17 cellular contexts compared by ENCODE assay signal in genomic region chrX:35015627-35016026, GRCh38.
DNase-seq lines count a peak whose midpoint lies in the region; ATAC-seq, FAIRE-seq and TF ChIP-seq lines count a peak whose summit lies in the region.
"Had no signal": no experiment of that assay in that cellular context is flagged by ENCODE, and none has a peak within 500 bp of the region (broad histone marks: within the 10 kb centered on the region; RNA-seq: fewer than 3 reads in every experiment).

No MANE protein-coding gene starts in this region.

- H2AFZ ChIP-seq in HepG2 (ENCODE audit: low read length) = no peak overlapping the region
- H2AFZ ChIP-seq in astrocyte (ENCODE audit: low read depth, low read length) = no peak overlapping the region
- H2AFZ ChIP-seq in mesenchymal stem cell (ENCODE audit: low read depth, low read length) = no peak overlapping the region
- H2AFZ ChIP-seq: GM23338 had no signal

- H4K91ac ChIP-seq in mesenchymal stem cell (ENCODE audit: low read length) = no peak overlapping the region

- H3K36me3 ChIP-seq in HepG2 (replicated peaks in 1 of 2; ENCODE audit: control insufficient read depth in 1 of 2, insufficient read depth in 2 of 2, low read length in 2 of 2) (no peaks in the 10 kb centered on the region), right lobe of liver (no peaks in the 10 kb centered on the region), astrocyte (ENCODE audit: insufficient read depth, low read length) (no peaks in the 10 kb centered on the region), mesenchymal stem cell (ENCODE audit: control insufficient read depth in 1 of 2, insufficient read depth in 2 of 2, low read depth in 1 of 2, low read length in 2 of 2) (no peaks in the 10 kb centered on the region)
- H3K36me3 ChIP-seq: BLaER1 treated with 17β-estradiol and CSF1 and Interleukin-3, amounts not matched to agents 10 nM and 100 nM had no signal

- no peak overlapping the region for H3K4me2 ChIP-seq in HepG2 (ENCODE audit: low read depth, low read length)
- no peak overlapping the region for H3K4me2 ChIP-seq in astrocyte (ENCODE audit: low read length)
- no peak overlapping the region for H3K4me2 ChIP-seq in mesenchymal stem cell (ENCODE audit: low read length, poor library complexity, severe bottlenecking)
- H3K4me2 ChIP-seq: BLaER1 treated with 17β-estradiol and CSF1 and Interleukin-3, amounts not matched to agents 10 nM and 100 nM; GM23338 had no signal

- no peak overlapping the region for H3K27ac ChIP-seq in HepG2 (ENCODE audit: extremely low read length, insufficient read depth, low read length)
- H3K27ac ChIP-seq in right lobe of liver = no peak overlapping the region
- H3K27ac ChIP-seq in astrocyte (ENCODE audit: low read depth, low read length) = no peak overlapping the region
- no peak overlapping the region for H3K27ac ChIP-seq in mesenchymal stem cell (ENCODE audit: low read length, poor library complexity, severe bottlenecking)
- H3K27ac ChIP-seq: BLaER1 treated with 17β-estradiol and CSF1 and Interleukin-3, amounts not matched to agents 10 nM and 100 nM had no signal

- H3K27me3 ChIP-seq in HepG2 (ENCODE audit: control insufficient read depth in 1 of 2, insufficient read depth in 2 of 2, low read length in 2 of 2) (no peaks in the 10 kb centered on the region), right lobe of liver (no peaks in the 10 kb centered on the region), astrocyte (ENCODE audit: insufficient read depth, low read length) (no peaks in the 10 kb centered on the region), mesenchymal stem cell (ENCODE audit: control insufficient read depth in 1 of 2, insufficient read depth in 1 of 2, low read length in 2 of 2) (no peaks in the 10 kb centered on the region)

- TF ChIP-seq CTCF in HepG2 (CRISPR knock-in tag; IDR thresholded peaks at IDR 0.05) = no peak
- no peak for TF ChIP-seq CTCF in right lobe of liver (IDR thresholded peaks at IDR 0.05)
- no peak for TF ChIP-seq CTCF in astrocyte (IDR thresholded peaks at IDR 0.05; ENCODE audit: insufficient read depth, low read depth, low read length)

- H3K9me3 ChIP-seq in HepG2 (ENCODE audit: low read length) (no peaks in the 10 kb centered on the region; the same call in 1 of the 2 replicates), right lobe of liver (no peaks in the 10 kb centered on the region), astrocyte (ENCODE audit: insufficient read depth, low read depth, low read length) (no peaks in the 10 kb centered on the region), mesenchymal stem cell (ENCODE audit: control insufficient read depth, low read length) (peaks cover 4% of the 10 kb centered on the region)

- ATAC-seq in HepG2 (no peak), right lobe of liver (no peak)
- ATAC-seq: CD8-positive, alpha-beta T cell; GM23338; HCT116 had no signal

- H2BK5ac ChIP-seq in mesenchymal stem cell (ENCODE audit: low read depth, low read length, poor library complexity, severe bottlenecking) = no peak overlapping the region

- H3K79me2 ChIP-seq in HepG2 (ENCODE audit: insufficient read depth, low read length) (no peaks in the 10 kb centered on the region), astrocyte (ENCODE audit: insufficient read depth, low read length) (no peaks in the 10 kb centered on the region)

- H3K9ac ChIP-seq in HepG2 (ENCODE audit: insufficient read depth, low read depth, low read length) (no peak overlapping the region), astrocyte (ENCODE audit: low read length) (no peak overlapping the region), mesenchymal stem cell (ENCODE audit: low read length) (no peak overlapping the region)
- H3K9ac ChIP-seq: BLaER1 treated with 17β-estradiol and CSF1 and Interleukin-3, amounts not matched to agents 10 nM and 100 nM had no signal

- peaks cover 2% of the 10 kb centered on the region for H3K9me3 Mint-ChIP-seq in astrocyte (ENCODE audit: unreplicated experiment)
- peaks cover 9% of the 10 kb centered on the region for H3K9me3 Mint-ChIP-seq in activated CD4-positive, alpha-beta memory T cell treated with anti-CD3 and anti-CD28 coated beads for 36 hours
- no peaks in the 10 kb centered on the region for H3K9me3 Mint-ChIP-seq in activated T-helper 1 cell treated with anti-CD3 and anti-CD28 coated beads, Interleukin-12 subunit alpha, Interleukin-12 subunit beta, Interleukin-2, Interleukin-4 antibody, amounts not matched to agents 30 ng/mL and 10 ng/mL and 1 ng/mL, durations not matched to agents 14 hours and 24 hours and 36 hours

- H3K4me3 Mint-ChIP-seq in astrocyte (ENCODE audit: unreplicated experiment) = no peak overlapping the region
- no peak overlapping the region for H3K4me3 Mint-ChIP-seq in activated CD4-positive, alpha-beta memory T cell treated with anti-CD3 and anti-CD28 coated beads for 36 hours
- no peak overlapping the region for H3K4me3 Mint-ChIP-seq in activated T-helper 1 cell treated with anti-CD3 and anti-CD28 coated beads, Interleukin-12 subunit alpha, Interleukin-12 subunit beta, Interleukin-2, Interleukin-4 antibody, amounts not matched to agents 30 ng/mL and 10 ng/mL and 1 ng/mL, durations not matched to agents 14 hours and 24 hours and 36 hours
- H3K4me3 Mint-ChIP-seq: B cell; CD8-positive, alpha-beta T cell; GM23338 had no signal

- no peak overlapping the region for H3K4ac ChIP-seq in mesenchymal stem cell (ENCODE audit: low read depth in 1 of 2, low read length in 2 of 2)

- BruUV-seq in HepG2 (replicated peaks; lab: Mats Ljungman, UMichigan) = no TSS peak

- no peak overlapping the region for H3K18ac ChIP-seq in mesenchymal stem cell (ENCODE audit: low read depth in 1 of 2, low read length in 2 of 2)

- no peak for TF ChIP-seq RAD21 in HepG2 (CRISPR knock-in tag; IDR thresholded peaks at IDR 0.05)

- TF ChIP-seq EP300 in HepG2 (IDR thresholded peaks at IDR 0.05; ENCODE audit: low read depth in 2 of 2, low read length in 2 of 2) (no peak), HepG2 (CRISPR knock-in tag; IDR thresholded peaks at IDR 0.05; ENCODE audit: borderline replicate concordance) (no peak)

- no peak overlapping the region for H3K27ac Mint-ChIP-seq in astrocyte (ENCODE audit: unreplicated experiment)
- no peak overlapping the region for H3K27ac Mint-ChIP-seq in activated CD4-positive, alpha-beta memory T cell treated with anti-CD3 and anti-CD28 coated beads for 36 hours
- H3K27ac Mint-ChIP-seq in activated T-helper 1 cell treated with anti-CD3 and anti-CD28 coated beads, Interleukin-12 subunit alpha, Interleukin-12 subunit beta, Interleukin-2, Interleukin-4 antibody, amounts not matched to agents 30 ng/mL and 10 ng/mL and 1 ng/mL, durations not matched to agents 14 hours and 24 hours and 36 hours = no peak overlapping the region
- H3K27ac Mint-ChIP-seq: B cell; CD8-positive, alpha-beta T cell; GM23338 had no signal

- no peak overlapping the region for H3K14ac ChIP-seq in mesenchymal stem cell (ENCODE audit: low read length in 2 of 2)

- H2BK120ac ChIP-seq in mesenchymal stem cell (ENCODE audit: low read depth, low read length) = no peak overlapping the region

- H2AK5ac ChIP-seq in mesenchymal stem cell (ENCODE audit: low read length, severe bottlenecking) = no peak overlapping the region

- DNase-seq in HepG2 (ENCODE audit: low spot score) (no peak), right lobe of liver (no peak), astrocyte (ENCODE audit: low read depth) (no peak), mesenchymal stem cell (peak; percentile 2), NCI-H1417 (lab: John Stamatoyannopoulos, UW) (no peak)
- no peak for DNase-seq in activated CD4-positive, alpha-beta memory T cell treated with anti-CD3 and anti-CD28 coated beads for 36 hours
- no peak for DNase-seq in activated T-helper 1 cell treated with anti-CD3 and anti-CD28 coated beads, Interleukin-12 subunit alpha, Interleukin-12 subunit beta, Interleukin-2, Interleukin-4 antibody, amounts not matched to agents 30 ng/mL and 10 ng/mL and 1 ng/mL, durations not matched to agents 14 hours and 24 hours and 36 hours (ENCODE audit: low spot score)
- DNase-seq: 8988T; Calu3; CD8-positive, alpha-beta T cell; DMS79 treated with DMSO at 0.1 percent for 48 hours; GF-D8; H7 had no signal

- H3K27me3 Mint-ChIP-seq in astrocyte (ENCODE audit: low read depth, unreplicated experiment) = no peaks in the 10 kb centered on the region
- no peaks in the 10 kb centered on the region for H3K27me3 Mint-ChIP-seq in activated CD4-positive, alpha-beta memory T cell treated with anti-CD3 and anti-CD28 coated beads for 36 hours
- H3K27me3 Mint-ChIP-seq in activated T-helper 1 cell treated with anti-CD3 and anti-CD28 coated beads, Interleukin-12 subunit alpha, Interleukin-12 subunit beta, Interleukin-2, Interleukin-4 antibody, amounts not matched to agents 30 ng/mL and 10 ng/mL and 1 ng/mL, durations not matched to agents 14 hours and 24 hours and 36 hours (ENCODE audit: insufficient read depth) = no peaks in the 10 kb centered on the region
- H3K27me3 Mint-ChIP-seq: B cell had no signal

- no peak overlapping the region for H2BK12ac ChIP-seq in mesenchymal stem cell (ENCODE audit: low read length in 2 of 2)

- H3K4me1 Mint-ChIP-seq in astrocyte (ENCODE audit: low read depth, unreplicated experiment) = peaks cover 13% of the 10 kb centered on the region
- no peaks in the 10 kb centered on the region for H3K4me1 Mint-ChIP-seq in activated CD4-positive, alpha-beta memory T cell treated with anti-CD3 and anti-CD28 coated beads for 36 hours (ENCODE audit: low read depth)
- H3K4me1 Mint-ChIP-seq in activated T-helper 1 cell treated with anti-CD3 and anti-CD28 coated beads, Interleukin-12 subunit alpha, Interleukin-12 subunit beta, Interleukin-2, Interleukin-4 antibody, amounts not matched to agents 30 ng/mL and 10 ng/mL and 1 ng/mL, durations not matched to agents 14 hours and 24 hours and 36 hours (ENCODE audit: low read depth) = no peaks in the 10 kb centered on the region
- H3K4me1 Mint-ChIP-seq: B cell had no signal

- no peak overlapping the region for H3K23ac ChIP-seq in mesenchymal stem cell (ENCODE audit: low read length in 2 of 2)

- no peak for FAIRE-seq in HepG2 (lab: Jason Lieb, UNC)
- FAIRE-seq in astrocyte (lab: Jason Lieb, UNC) = peak; percentile 47

- H2BK15ac ChIP-seq in mesenchymal stem cell (ENCODE audit: low read depth, poor library complexity, severe bottlenecking) = no peak overlapping the region

- 0% methylated on average over 1 of the region's 1 CpG for WGBS in HepG2 (ENCODE audit: low lambda C conversion rate)
- 50% methylated on average over 1 of the region's 1 CpG for WGBS in right lobe of liver (ENCODE audit: insufficient coverage, low coverage, low lambda C conversion rate, missing lambda C conversion rate)
- WGBS in mesenchymal stem cell = no CpG with 5 or more reads among the region's 1 CpG

- H4K8ac ChIP-seq in mesenchymal stem cell (ENCODE audit: low read length) = no peak overlapping the region

- H3K79me1 ChIP-seq in mesenchymal stem cell (replicated peaks; ENCODE audit: low read length, poor library complexity, severe bottlenecking) = no peaks in the 10 kb centered on the region

- no peaks in the 10 kb centered on the region for H3K36me3 Mint-ChIP-seq in astrocyte (ENCODE audit: low read depth, unreplicated experiment)
- H3K36me3 Mint-ChIP-seq in activated CD4-positive, alpha-beta memory T cell treated with anti-CD3 and anti-CD28 coated beads for 36 hours = no peaks in the 10 kb centered on the region
- no peaks in the 10 kb centered on the region for H3K36me3 Mint-ChIP-seq in activated T-helper 1 cell treated with anti-CD3 and anti-CD28 coated beads, Interleukin-12 subunit alpha, Interleukin-12 subunit beta, Interleukin-2, Interleukin-4 antibody, amounts not matched to agents 30 ng/mL and 10 ng/mL and 1 ng/mL, durations not matched to agents 14 hours and 24 hours and 36 hours (ENCODE audit: low read depth)
- H3K36me3 Mint-ChIP-seq: CD8-positive, alpha-beta T cell had no signal

- in situ Hi-C loops in HepG2 (cut with HindIII; ENCODE audit: extremely low pct_ligation_motif_present, low pct_unique_long_range_greater_than_20kb) = no loop called here

- intact Hi-C loops in HepG2 (cut with micrococcal nuclease; ENCODE audit: unreplicated experiment) (no loop called here), right lobe of liver (cut with DNase I) (no loop called here)
- intact Hi-C loops in activated CD4-positive, alpha-beta memory T cell treated with anti-CD3 and anti-CD28 coated beads for 36 hours (cut with micrococcal nuclease) = no loop called here
- intact Hi-C loops in activated T-helper 1 cell treated with anti-CD3 and anti-CD28 coated beads, Interleukin-12 subunit alpha, Interleukin-12 subunit beta, Interleukin-2, Interleukin-4 antibody, amounts not matched to agents 30 ng/mL and 10 ng/mL and 1 ng/mL, durations not matched to agents 14 hours and 24 hours and 36 hours (cut with micrococcal nuclease) = no loop called here

- POLR2A ChIA-PET in HepG2 (lab: Yijun Ruan, JAX) = no interaction called here
- POLR2A ChIA-PET in activated CD4-positive, alpha-beta memory T cell treated with anti-CD3 and anti-CD28 coated beads for 36 hours (lab: Charles Lee) = no interaction called here

- H3K4me3 ChIP-seq in HepG2 (replicated peaks in 1 of 3; ENCODE audit: insufficient read depth in 1 of 3, low read depth in 2 of 3, low read length in 3 of 3) (no peak overlapping the region), right lobe of liver (no peak overlapping the region), astrocyte (ENCODE audit: insufficient read depth, low read depth, low read length) (no peak overlapping the region), mesenchymal stem cell (ENCODE audit: insufficient read depth in 1 of 2, low read depth in 1 of 2, low read length in 2 of 2) (no peak overlapping the region)
- H3K4me3 ChIP-seq: BLaER1 treated with 17β-estradiol and CSF1 and Interleukin-3, amounts not matched to agents 10 nM and 100 nM; GM23338 had no signal

- no peaks in the 10 kb centered on the region for H3K4me1 ChIP-seq in HepG2 (ENCODE audit: insufficient read depth, low read length)
- no peaks in the 10 kb centered on the region for H3K4me1 ChIP-seq in right lobe of liver
- H3K4me1 ChIP-seq in astrocyte (ENCODE audit: insufficient read depth, low read length) = no peaks in the 10 kb centered on the region
- no peaks in the 10 kb centered on the region for H3K4me1 ChIP-seq in mesenchymal stem cell (ENCODE audit: control insufficient read depth, insufficient read depth, low read depth, low read length)
- H3K4me1 ChIP-seq: BLaER1 treated with 17β-estradiol and CSF1 and Interleukin-3, amounts not matched to agents 10 nM and 100 nM had no signal

- H4K20me1 ChIP-seq in HepG2 (ENCODE audit: insufficient read depth, low read length) (no peaks in the 10 kb centered on the region), astrocyte (ENCODE audit: insufficient read depth, low read length) (no peaks in the 10 kb centered on the region)
- H4K20me1 ChIP-seq: BLaER1 treated with 17β-estradiol and CSF1 and Interleukin-3, amounts not matched to agents 10 nM and 100 nM had no signal

- TF ChIP-seq POLR2A in HepG2 (IDR thresholded peaks at IDR 0.05; ENCODE audit: insufficient read depth in 1 of 2, low read depth in 2 of 2, low read length in 2 of 2) = no peak
- no peak for TF ChIP-seq POLR2A in right lobe of liver (IDR thresholded peaks at IDR 0.05)

- CTCF ChIA-PET in HepG2 (lab: Yijun Ruan, JAX; ENCODE audit: low intra/inter-chr PET ratio, low total read pairs) = no interaction called here
- CTCF ChIA-PET in activated CD4-positive, alpha-beta memory T cell treated with anti-CD3 and anti-CD28 coated beads for 36 hours (lab: Charles Lee) = no interaction called here
